In the genomic region with DNA sequence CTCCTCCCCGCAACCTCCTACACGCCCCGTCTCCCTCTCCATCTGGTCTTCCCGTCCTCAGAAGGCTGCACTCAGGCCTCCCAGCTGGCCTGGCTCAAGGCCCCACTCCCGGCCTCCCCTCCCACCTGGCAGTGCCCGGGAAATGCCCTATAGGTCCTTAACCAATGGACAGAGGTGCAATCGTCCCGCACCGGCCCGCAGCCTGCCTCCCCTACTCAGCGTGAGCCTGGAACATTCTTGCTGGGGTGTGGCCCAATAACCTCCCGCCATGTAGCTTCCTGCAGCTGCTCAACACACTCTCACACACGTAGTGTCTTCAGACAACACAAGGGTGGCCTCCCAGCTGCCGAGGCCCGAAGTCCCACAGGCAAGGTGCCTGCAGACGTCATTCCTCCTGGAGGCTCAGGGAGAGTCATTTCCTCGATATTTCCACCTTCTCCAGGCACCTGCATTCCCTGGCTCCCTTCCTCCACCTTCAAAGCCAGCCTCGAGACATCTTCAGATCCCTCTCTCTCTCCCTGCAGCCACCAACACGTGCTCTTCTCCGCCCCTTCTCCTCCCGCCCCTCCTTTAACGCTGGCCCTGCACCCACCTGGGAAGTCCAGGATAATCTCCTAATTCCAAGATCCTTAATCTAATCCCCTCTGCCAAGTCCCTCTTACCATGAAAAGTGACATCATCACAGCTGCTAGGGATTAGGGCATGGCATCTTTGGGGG, we compare ENCODE assay signal across 24 cellular contexts. TPM values are rescaled to one million over a fixed set of nuclear protein-coding genes. Genes with fewer than 3 reads are reported as not detected.
A peak's percentile ranks its signal among the peaks of the same experiment; 100 is the strongest.
DNase-seq lines count a peak whose midpoint lies in the region; ATAC-seq and TF ChIP-seq lines count a peak whose summit lies in the region.
"Had no signal": no experiment of that assay in that cellular context is flagged by ENCODE, and none has a peak within 500 bp of the region (broad histone marks: within the 10 kb centered on the region; RNA-seq: fewer than 3 reads in every experiment).

No MANE protein-coding gene starts in this region.

- POLR2A ChIA-PET in HEK293 (lab: Yijun Ruan, JAX) = no interaction called here

- intact Hi-C loops in body of pancreas (cut with DNase I) = no loop called here

- no peaks in the 10 kb centered on the region for H3K79me2 ChIP-seq in Karpas-422 (ENCODE audit: low read length)

- H3K4me1 ChIP-seq in HEK293 (ENCODE audit: control insufficient read depth, insufficient read depth, low read length) (no peaks in the 10 kb centered on the region), body of pancreas (peaks cover 18% of the 10 kb centered on the region), Karpas-422 (ENCODE audit: low read length) (no peaks in the 10 kb centered on the region)

- H3K36me3 ChIP-seq in HEK293 (ENCODE audit: control insufficient read depth in 2 of 2, insufficient read depth in 1 of 2, low read length in 2 of 2) (no peaks in the 10 kb centered on the region), body of pancreas (replicated peaks in 1 of 2; ENCODE audit: insufficient read depth in 1 of 2, low read depth in 2 of 2) (no peaks in the 10 kb centered on the region), Karpas-422 (ENCODE audit: insufficient read depth, low read length) (no peaks in the 10 kb centered on the region)
- H3K36me3 ChIP-seq: BLaER1 treated with 17β-estradiol and CSF1 and Interleukin-3, amounts not matched to agents 10 nM and 100 nM; heart left ventricle; tibial artery had no signal

- H3K4me2 ChIP-seq in Karpas-422 (ENCODE audit: low read depth, low read length, poor library complexity, severe bottlenecking) = no peak overlapping the region
- H3K4me2 ChIP-seq: BLaER1 treated with 17β-estradiol and CSF1 and Interleukin-3, amounts not matched to agents 10 nM and 100 nM had no signal

- no peaks in the 10 kb centered on the region for H4K20me1 ChIP-seq in Karpas-422 (ENCODE audit: insufficient read depth, low read depth, low read length)

- H3K9me3 ChIP-seq in HEK293 (ENCODE audit: control insufficient read depth, insufficient read depth, low read depth, low read length) = no peaks in the 10 kb centered on the region
- no peaks in the 10 kb centered on the region for H3K9me3 ChIP-seq in body of pancreas
- no peaks in the 10 kb centered on the region for H3K9me3 ChIP-seq in Karpas-422 (ENCODE audit: low read length)
- H3K9me3 ChIP-seq: heart left ventricle, tibial artery had no signal

- no peak overlapping the region for H2AFZ ChIP-seq in Karpas-422 (ENCODE audit: low read length)

- H3K9ac ChIP-seq in Karpas-422 (ENCODE audit: low read length) = no peak overlapping the region
- H3K9ac ChIP-seq: BLaER1 treated with 17β-estradiol and CSF1 and Interleukin-3, amounts not matched to agents 10 nM and 100 nM had no signal

- H3K27ac ChIP-seq in HEK293 (ENCODE audit: extremely low read depth, low read depth, low read length) = no peak overlapping the region
- H3K27ac ChIP-seq in body of pancreas = peak overlapping the region in 1 of 4 donors; percentile 30
- no peak overlapping the region for H3K27ac ChIP-seq in Karpas-422 (ENCODE audit: low read length)
- H3K27ac ChIP-seq: BLaER1 treated with 17β-estradiol and CSF1 and Interleukin-3, amounts not matched to agents 10 nM and 100 nM; heart left ventricle; tibial artery had no signal

- H3K9me2 ChIP-seq in Karpas-422 (replicated peaks; ENCODE audit: insufficient read depth, low read length) = no peaks in the 10 kb centered on the region

- CTCF ChIA-PET in HEK293 (lab: Yijun Ruan, JAX) = no interaction called here

- H3K4me3 ChIP-seq in HEK293 (ENCODE audit: low read depth, low read length) (no peak overlapping the region), body of pancreas (no peak overlapping the region), Karpas-422 (ENCODE audit: low read length) (no peak overlapping the region)
- H3K4me3 ChIP-seq: BLaER1 treated with 17β-estradiol and CSF1 and Interleukin-3, amounts not matched to agents 10 nM and 100 nM; heart left ventricle; tibial artery had no signal

- peak; percentile 45 for ATAC-seq in body of pancreas
- ATAC-seq: activated naive CD8-positive, alpha-beta T cell treated with anti-CD3 and anti-CD28 coated beads, Interleukin-2, amount 50 U/mL, for 24 hours; activated T-helper 17 cell treated with anti-CD3 and anti-CD28 coated beads, Interleukin-2, amount 50 U/mL, for 72 hours; stimulated activated naive B cell treated with anti-CD40 and anti-IgM and Interleukin-4, amounts not matched to agents 10 μg/mL and 1 μg/mL and 100 μg/mL, for 72 hours had no signal

- TF ChIP-seq CTCF in HEK293 (tag by site-specific recombination; IDR thresholded peaks at IDR 0.05) (no peak), body of pancreas (IDR thresholded peaks at IDR 0.05) (no peak)

- DNase-seq in DMS153 (lab: John Stamatoyannopoulos, UW) (peak; percentile 24), DMS153 treated with DMSO at 0.1 percent for 48 hours (lab: John Stamatoyannopoulos, UW; ENCODE audit: unreplicated experiment) (no peak), body of pancreas (peak in 1 of 4 donors; percentile 31), mucosa of gallbladder (ENCODE audit: low spot score) (peak; percentile 49), T1000 (lab: John Stamatoyannopoulos, UW) (no peak), Karpas-422 (no peak), HPDE6-E6E7 (ENCODE audit: extremely low spot score) (no peak)
- DNase-seq: 8988T; activated CD4-positive, CD25-positive, alpha-beta regulatory T cell treated with anti-CD3 and anti-CD28 coated beads, Interleukin-2, amount 50 U/mL, for 72 hours; activated naive CD8-positive, alpha-beta T cell treated with anti-CD3 and anti-CD28 coated beads, Interleukin-2, amount 50 U/mL, for 24 hours; caudate nucleus; DMS79; effector CD4-positive, alpha-beta T cell; NCI-H187 treated with DMSO at 0.1 percent for 48 hours; NCI-H345; nephron progenitor cell; stimulated activated naive B cell treated with anti-CD40 and anti-IgM and Interleukin-4, amounts not matched to agents 10 μg/mL and 1 μg/mL and 100 μg/mL, for 72 hours; tibial artery had no signal

- 61 to 62% methylated on average over 21 of the region's 22 CpGs for WGBS in body of pancreas, 2 donors

- H3K27me3 ChIP-seq in body of pancreas (no peaks in the 10 kb centered on the region), Karpas-422 (ENCODE audit: low read length) (no peaks in the 10 kb centered on the region)
- H3K27me3 ChIP-seq: BLaER1 treated with 17β-estradiol and CSF1 and Interleukin-3, amounts not matched to agents 10 nM and 100 nM had no signal

- TF ChIP-seq POLR2A in body of pancreas (IDR thresholded peaks at IDR 0.05) = no peak

TF ChIP-seq in HEK293, 187 proteins besides CTCF, POLR2A, EP300 and RAD21 (continues in another document):
- TF ChIP-seq, protein P1, sequence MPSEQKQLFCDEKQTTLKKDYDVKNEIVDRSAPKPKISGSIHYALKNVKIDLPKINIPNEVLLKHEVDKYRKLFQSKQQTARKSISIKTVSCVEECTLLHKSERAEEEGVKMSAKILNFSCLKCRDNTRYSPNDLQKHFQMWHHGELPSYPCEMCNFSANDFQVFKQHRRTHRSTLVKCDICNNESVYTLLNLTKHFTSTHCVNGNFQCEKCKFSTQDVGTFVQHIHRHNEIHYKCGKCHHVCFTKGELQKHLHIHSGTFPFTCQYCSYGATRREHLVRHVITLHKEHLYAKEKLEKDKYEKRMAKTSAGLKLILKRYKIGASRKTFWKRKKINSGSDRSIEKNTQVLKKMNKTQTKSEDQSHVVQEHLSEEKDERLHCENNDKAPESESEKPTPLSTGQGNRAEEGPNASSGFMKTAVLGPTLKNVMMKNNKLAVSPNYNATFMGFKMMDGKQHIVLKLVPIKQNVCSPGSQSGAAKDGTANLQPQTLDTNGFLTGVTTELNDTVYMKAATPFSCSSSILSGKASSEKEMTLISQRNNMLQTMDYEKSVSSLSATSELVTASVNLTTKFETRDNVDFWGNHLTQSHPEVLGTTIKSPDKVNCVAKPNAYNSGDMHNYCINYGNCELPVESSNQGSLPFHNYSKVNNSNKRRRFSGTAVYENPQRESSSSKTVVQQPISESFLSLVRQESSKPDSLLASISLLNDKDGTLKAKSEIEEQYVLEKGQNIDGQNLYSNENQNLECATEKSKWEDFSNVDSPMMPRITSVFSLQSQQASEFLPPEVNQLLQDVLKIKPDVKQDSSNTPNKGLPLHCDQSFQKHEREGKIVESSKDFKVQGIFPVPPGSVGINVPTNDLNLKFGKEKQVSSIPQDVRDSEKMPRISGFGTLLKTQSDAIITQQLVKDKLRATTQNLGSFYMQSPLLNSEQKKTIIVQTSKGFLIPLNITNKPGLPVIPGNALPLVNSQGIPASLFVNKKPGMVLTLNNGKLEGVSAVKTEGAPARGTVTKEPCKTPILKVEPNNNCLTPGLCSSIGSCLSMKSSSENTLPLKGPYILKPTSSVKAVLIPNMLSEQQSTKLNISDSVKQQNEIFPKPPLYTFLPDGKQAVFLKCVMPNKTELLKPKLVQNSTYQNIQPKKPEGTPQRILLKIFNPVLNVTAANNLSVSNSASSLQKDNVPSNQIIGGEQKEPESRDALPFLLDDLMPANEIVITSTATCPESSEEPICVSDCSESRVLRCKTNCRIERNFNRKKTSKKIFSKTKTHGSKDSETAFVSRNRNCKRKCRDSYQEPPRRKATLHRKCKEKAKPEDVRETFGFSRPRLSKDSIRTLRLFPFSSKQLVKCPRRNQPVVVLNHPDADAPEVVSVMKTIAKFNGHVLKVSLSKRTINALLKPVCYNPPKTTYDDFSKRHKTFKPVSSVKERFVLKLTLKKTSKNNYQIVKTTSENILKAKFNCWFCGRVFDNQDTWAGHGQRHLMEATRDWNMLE (tag by site-specific recombination; conservative IDR thresholded peaks at IDR 0.05; ENCODE audit: low read depth) = no peak
- no peak for TF ChIP-seq ZNF174 (tag by site-specific recombination; IDR thresholded peaks at IDR 0.05)

RNA-seq across cellular contexts. Expression of a gene that starts 56.2 kb away (rescaled TPM):
- total RNA-seq in body of pancreas = 10 to 100 TPM in 1 of 2 donors, 1 to 10 TPM in 1; 6.7 to 10.5 TPM
- total RNA-seq in mucosa of gallbladder = 6.4 TPM
- total RNA-seq in Karpas-422 (2014; rRNA removed; shearing (Covaris generic); ENCODE audit: low replicate concordance) = not detected in 2 replicates
- total RNA-seq: activated CD8-positive, alpha-beta memory T cell treated with anti-CD3 and anti-CD28 coated beads for 36 hours; activated T-helper 17 cell treated with anti-CD3 and anti-CD28 coated beads, Interleukin-2, amount 50 U/mL, for 72 hours; T-helper 2 cell treated with Interferon-gamma antibody and Interleukin-4, amounts not matched to agents 100 ng/mL and 5 ng/mL, for 36 hours had no signal

Comparison
In these comparisons a context has a peak if more than half of its experiments do, and no peak if none do; other contexts are left out.
1. DNase-seq: peak in DMS153 (single experiment) and mucosa of gallbladder (single experiment); none in DMS153 treated with DMSO at 0.1 percent for 48 hours (single experiment), T1000 (single experiment), Karpas-422 (single experiment) and HPDE6-E6E7 (single experiment).